In genomic region chr15:79673416-79674123, GRCh38 we compare ENCODE assay signal across 8 cellular contexts.
A peak's percentile ranks its signal among the peaks of the same experiment; 100 is the strongest.
DNase-seq lines count a peak whose midpoint lies in the region; ATAC-seq and TF ChIP-seq lines count a peak whose summit lies in the region.

No MANE protein-coding gene starts in this region.

- TF ChIP-seq POLR2A in tibial nerve (IDR thresholded peaks at IDR 0.05) = no peak

- H3K4me3 ChIP-seq in RWPE2 (ENCODE audit: severe bottlenecking) = no peak overlapping the region
- no peak overlapping the region for H3K4me3 ChIP-seq in tibial nerve

- WGBS in tibial nerve, 2 donors = 51 to 57% methylated on average over 4 of the region's 4 CpGs

- H3K9me3 ChIP-seq in RWPE2 (ENCODE audit: severe bottlenecking) = no peaks in the 10 kb centered on the region
- no peaks in the 10 kb centered on the region for H3K9me3 ChIP-seq in tibial nerve

- H3K27ac ChIP-seq in RWPE2 (ENCODE audit: poor library complexity, severe bottlenecking) (peak overlapping the region; percentile 36), tibial nerve (no peak overlapping the region)

- no peak for DNase-seq in RWPE2 (ENCODE audit: low spot score)
- peak; percentile 5 for DNase-seq in medulla oblongata (ENCODE audit: extremely low spot score)
- DNase-seq in NCI-H1092 (lab: John Stamatoyannopoulos, UW) = no peak
- no peak for DNase-seq in amygdala (lab: John Stamatoyannopoulos, UW)
- no peak for DNase-seq in inferior parietal cortex (ENCODE audit: extremely low spot score)
- no peak for DNase-seq in tibial nerve (ENCODE audit: low spot score in 2 of 2)

- ATAC-seq in GM18868 (IDR thresholded peaks at IDR 0.05; ENCODE audit: unreplicated experiment) (peak; percentile 93), HG02798 (IDR thresholded peaks at IDR 0.05; ENCODE audit: poor library complexity, unreplicated experiment) (peak; percentile 64), RWPE2 (ENCODE audit: low read depth) (peak; percentile 87)

- peaks cover 14% of the 10 kb centered on the region for H3K4me1 ChIP-seq in RWPE2 (ENCODE audit: insufficient read depth, poor library complexity, severe bottlenecking)
- H3K4me1 ChIP-seq in tibial nerve = no peaks in the 10 kb centered on the region

- H3K27me3 ChIP-seq in RWPE2 (ENCODE audit: insufficient read depth, poor library complexity, severe bottlenecking) (no peaks in the 10 kb centered on the region), tibial nerve (no peaks in the 10 kb centered on the region)

- TF ChIP-seq CTCF in RWPE2 (IDR thresholded peaks at IDR 0.05; ENCODE audit: poor library complexity, severe bottlenecking) = peak; percentile 11
- TF ChIP-seq CTCF in tibial nerve (IDR thresholded peaks at IDR 0.05) = no peak

- H3K36me3 ChIP-seq in RWPE2 (ENCODE audit: low read depth) = no peaks in the 10 kb centered on the region
- H3K36me3 ChIP-seq in tibial nerve = no peaks in the 10 kb centered on the region

- no peak for TF ChIP-seq EP300 in tibial nerve (IDR thresholded peaks at IDR 0.05)
